Comparison of ENCODE assay signal across 1 cellular context in the genomic region with DNA sequence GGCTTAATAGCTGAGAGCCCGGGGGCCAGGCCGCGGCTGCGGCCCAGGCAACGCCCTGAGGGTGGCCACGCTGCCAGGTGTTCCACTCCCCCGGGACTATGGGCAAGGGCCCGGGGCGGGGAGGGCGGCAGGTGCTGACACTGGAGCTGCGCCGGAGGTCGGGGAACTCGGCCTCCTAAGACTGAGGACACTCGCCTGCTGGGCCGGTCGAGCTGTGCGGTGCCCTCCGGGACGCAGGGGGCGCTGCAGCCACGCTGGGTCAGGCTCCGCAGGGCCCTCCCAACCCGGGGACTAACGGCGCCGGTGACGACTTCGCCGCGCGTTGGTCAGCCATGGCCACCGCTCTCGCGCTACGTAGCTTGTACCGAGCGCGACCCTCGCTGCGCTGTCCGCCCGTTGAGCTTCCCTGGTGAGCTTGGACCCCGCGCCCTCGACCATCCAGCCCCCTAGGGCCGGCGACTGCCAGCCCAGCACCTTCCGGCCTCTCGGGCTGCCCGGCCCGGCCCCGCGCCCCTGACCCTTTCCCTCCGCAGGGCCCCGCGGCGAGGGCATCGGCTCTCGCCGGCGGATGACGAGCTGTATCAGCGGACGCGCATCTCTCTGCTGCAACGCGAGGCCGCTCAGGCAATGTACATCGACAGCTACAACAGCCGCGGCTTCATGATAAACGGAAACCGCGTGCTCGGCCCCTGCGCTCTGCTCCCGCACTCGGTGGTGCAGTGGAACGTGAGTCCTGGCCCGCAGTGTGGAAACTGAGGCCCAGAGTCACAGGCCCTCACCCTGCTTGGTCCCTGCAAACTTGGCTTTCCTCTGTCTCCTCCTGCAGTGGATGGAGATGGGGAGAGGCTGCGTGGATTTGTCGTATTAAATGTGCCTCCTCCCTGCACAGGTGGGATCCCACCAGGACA.
TF ChIP-seq lines count a peak whose summit lies in the region.

A gene with protein sequence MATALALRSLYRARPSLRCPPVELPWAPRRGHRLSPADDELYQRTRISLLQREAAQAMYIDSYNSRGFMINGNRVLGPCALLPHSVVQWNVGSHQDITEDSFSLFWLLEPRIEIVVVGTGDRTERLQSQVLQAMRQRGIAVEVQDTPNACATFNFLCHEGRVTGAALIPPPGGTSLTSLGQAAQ (plus strand): TSS at position 309 of the 908 bp plus-strand sequence. CDS start 24 bp downstream, at position 333.

TF ChIP-seq in HepG2, 621 proteins besides CTCF, POLR2A, EP300 and RAD21 (continued from another document and continues in another):
- peak; percentile 62 for TF ChIP-seq HDAC2 (CRISPR knock-in tag; IDR thresholded peaks at IDR 0.05)
- TF ChIP-seq ZNF253 (CRISPR knock-in tag; IDR thresholded peaks at IDR 0.05; ENCODE audit: borderline replicate concordance), result no peak
- no peak; the same call in 1 of the 2 replicates for TF ChIP-seq PAX8 (CRISPR knock-in tag; IDR thresholded peaks at IDR 0.05; ENCODE audit: borderline replicate concordance)
- TF ChIP-seq, protein P1, sequence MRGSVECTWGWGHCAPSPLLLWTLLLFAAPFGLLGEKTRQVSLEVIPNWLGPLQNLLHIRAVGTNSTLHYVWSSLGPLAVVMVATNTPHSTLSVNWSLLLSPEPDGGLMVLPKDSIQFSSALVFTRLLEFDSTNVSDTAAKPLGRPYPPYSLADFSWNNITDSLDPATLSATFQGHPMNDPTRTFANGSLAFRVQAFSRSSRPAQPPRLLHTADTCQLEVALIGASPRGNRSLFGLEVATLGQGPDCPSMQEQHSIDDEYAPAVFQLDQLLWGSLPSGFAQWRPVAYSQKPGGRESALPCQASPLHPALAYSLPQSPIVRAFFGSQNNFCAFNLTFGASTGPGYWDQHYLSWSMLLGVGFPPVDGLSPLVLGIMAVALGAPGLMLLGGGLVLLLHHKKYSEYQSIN (CRISPR knock-in tag; IDR thresholded peaks at IDR 0.05; ENCODE audit: borderline replicate concordance), result no peak
- TF ChIP-seq, protein P2, sequence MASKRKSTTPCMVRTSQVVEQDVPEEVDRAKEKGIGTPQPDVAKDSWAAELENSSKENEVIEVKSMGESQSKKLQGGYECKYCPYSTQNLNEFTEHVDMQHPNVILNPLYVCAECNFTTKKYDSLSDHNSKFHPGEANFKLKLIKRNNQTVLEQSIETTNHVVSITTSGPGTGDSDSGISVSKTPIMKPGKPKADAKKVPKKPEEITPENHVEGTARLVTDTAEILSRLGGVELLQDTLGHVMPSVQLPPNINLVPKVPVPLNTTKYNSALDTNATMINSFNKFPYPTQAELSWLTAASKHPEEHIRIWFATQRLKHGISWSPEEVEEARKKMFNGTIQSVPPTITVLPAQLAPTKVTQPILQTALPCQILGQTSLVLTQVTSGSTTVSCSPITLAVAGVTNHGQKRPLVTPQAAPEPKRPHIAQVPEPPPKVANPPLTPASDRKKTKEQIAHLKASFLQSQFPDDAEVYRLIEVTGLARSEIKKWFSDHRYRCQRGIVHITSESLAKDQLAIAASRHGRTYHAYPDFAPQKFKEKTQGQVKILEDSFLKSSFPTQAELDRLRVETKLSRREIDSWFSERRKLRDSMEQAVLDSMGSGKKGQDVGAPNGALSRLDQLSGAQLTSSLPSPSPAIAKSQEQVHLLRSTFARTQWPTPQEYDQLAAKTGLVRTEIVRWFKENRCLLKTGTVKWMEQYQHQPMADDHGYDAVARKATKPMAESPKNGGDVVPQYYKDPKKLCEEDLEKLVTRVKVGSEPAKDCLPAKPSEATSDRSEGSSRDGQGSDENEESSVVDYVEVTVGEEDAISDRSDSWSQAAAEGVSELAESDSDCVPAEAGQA (IDR thresholded peaks at IDR 0.05; ENCODE audit: low read depth), result peak; percentile 90
- TF ChIP-seq, protein P2 (CRISPR knock-in tag; IDR thresholded peaks at IDR 0.05; ENCODE audit: borderline replicate concordance), result peak; percentile 36
- TF ChIP-seq ZNF382 (CRISPR knock-in tag; IDR thresholded peaks at IDR 0.05; ENCODE audit: borderline replicate concordance), result no peak
- 0 out of 2 replicates have a peak, but pooled peaks have one; percentile 10 for TF ChIP-seq CCDC6 (CRISPR knock-in tag; IDR thresholded peaks at IDR 0.05)
- TF ChIP-seq TCF7 (IDR thresholded peaks at IDR 0.05; ENCODE audit: low read depth), result no peak
- TF ChIP-seq, protein P3, sequence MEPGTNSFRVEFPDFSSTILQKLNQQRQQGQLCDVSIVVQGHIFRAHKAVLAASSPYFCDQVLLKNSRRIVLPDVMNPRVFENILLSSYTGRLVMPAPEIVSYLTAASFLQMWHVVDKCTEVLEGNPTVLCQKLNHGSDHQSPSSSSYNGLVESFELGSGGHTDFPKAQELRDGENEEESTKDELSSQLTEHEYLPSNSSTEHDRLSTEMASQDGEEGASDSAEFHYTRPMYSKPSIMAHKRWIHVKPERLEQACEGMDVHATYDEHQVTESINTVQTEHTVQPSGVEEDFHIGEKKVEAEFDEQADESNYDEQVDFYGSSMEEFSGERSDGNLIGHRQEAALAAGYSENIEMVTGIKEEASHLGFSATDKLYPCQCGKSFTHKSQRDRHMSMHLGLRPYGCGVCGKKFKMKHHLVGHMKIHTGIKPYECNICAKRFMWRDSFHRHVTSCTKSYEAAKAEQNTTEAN (CRISPR knock-in tag; conservative IDR thresholded peaks at IDR 0.05), result peak; percentile 73
- no peak for TF ChIP-seq ZNF609 (CRISPR knock-in tag; IDR thresholded peaks at IDR 0.05; ENCODE audit: borderline replicate concordance)
- TF ChIP-seq TGIF2 (CRISPR knock-in tag; IDR thresholded peaks at IDR 0.05), result peak; percentile 82
- 0 out of 2 replicates have a peak, but pooled peaks have one; percentile 24 for TF ChIP-seq PLSCR1 (CRISPR knock-in tag; IDR thresholded peaks at IDR 0.05; ENCODE audit: borderline replicate concordance)
- TF ChIP-seq SNRNP70 (IDR thresholded peaks at IDR 0.05; ENCODE audit: low read depth, low read length), result 0 out of 2 replicates have a peak, but pooled peaks have one; percentile 45
- TF ChIP-seq TBX3 (IDR thresholded peaks at IDR 0.05; ENCODE audit: borderline replicate concordance), result no peak
- no peak for TF ChIP-seq ZNF570 (CRISPR knock-in tag; IDR thresholded peaks at IDR 0.05; ENCODE audit: borderline replicate concordance)
- TF ChIP-seq, protein P4, sequence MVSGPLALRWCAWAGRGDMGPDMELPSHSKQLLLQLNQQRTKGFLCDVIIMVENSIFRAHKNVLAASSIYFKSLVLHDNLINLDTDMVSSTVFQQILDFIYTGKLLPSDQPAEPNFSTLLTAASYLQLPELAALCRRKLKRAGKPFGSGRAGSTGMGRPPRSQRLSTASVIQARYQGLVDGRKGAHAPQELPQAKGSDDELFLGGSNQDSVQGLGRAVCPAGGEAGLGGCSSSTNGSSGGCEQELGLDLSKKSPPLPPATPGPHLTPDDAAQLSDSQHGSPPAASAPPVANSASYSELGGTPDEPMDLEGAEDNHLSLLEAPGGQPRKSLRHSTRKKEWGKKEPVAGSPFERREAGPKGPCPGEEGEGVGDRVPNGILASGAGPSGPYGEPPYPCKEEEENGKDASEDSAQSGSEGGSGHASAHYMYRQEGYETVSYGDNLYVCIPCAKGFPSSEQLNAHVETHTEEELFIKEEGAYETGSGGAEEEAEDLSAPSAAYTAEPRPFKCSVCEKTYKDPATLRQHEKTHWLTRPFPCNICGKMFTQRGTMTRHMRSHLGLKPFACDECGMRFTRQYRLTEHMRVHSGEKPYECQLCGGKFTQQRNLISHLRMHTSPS (CRISPR knock-in tag; IDR thresholded peaks at IDR 0.05; ENCODE audit: low read depth), result 0 out of 2 replicates have a peak, but pooled peaks have one; percentile 31
- peak; percentile 77; the same call in 1 of the 2 replicates for TF ChIP-seq UBTF (CRISPR knock-in tag; IDR thresholded peaks at IDR 0.05)
- TF ChIP-seq NCOA1 (CRISPR knock-in tag; IDR thresholded peaks at IDR 0.05), result no peak
- TF ChIP-seq NR2F6 (IDR thresholded peaks at IDR 0.05), result no peak
- TF ChIP-seq NR2F6 (CRISPR knock-in tag; IDR thresholded peaks at IDR 0.05), result 0 out of 2 replicates have a peak, but pooled peaks have one; percentile 43
- TF ChIP-seq, protein P5, sequence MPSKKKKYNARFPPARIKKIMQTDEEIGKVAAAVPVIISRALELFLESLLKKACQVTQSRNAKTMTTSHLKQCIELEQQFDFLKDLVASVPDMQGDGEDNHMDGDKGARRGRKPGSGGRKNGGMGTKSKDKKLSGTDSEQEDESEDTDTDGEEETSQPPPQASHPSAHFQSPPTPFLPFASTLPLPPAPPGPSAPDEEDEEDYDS (CRISPR knock-in tag; IDR thresholded peaks at IDR 0.05), result no peak
- peak; percentile 76 for TF ChIP-seq EED (CRISPR knock-in tag; IDR thresholded peaks at IDR 0.05)
- TF ChIP-seq HHEX (CRISPR knock-in tag; IDR thresholded peaks at IDR 0.05), result no peak
- TF ChIP-seq, protein P6, sequence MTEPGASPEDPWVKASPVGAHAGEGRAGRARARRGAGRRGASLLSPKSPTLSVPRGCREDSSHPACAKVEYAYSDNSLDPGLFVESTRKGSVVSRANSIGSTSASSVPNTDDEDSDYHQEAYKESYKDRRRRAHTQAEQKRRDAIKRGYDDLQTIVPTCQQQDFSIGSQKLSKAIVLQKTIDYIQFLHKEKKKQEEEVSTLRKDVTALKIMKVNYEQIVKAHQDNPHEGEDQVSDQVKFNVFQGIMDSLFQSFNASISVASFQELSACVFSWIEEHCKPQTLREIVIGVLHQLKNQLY (CRISPR knock-in tag; IDR thresholded peaks at IDR 0.05), result no peak
- TF ChIP-seq TBP (CRISPR knock-in tag; IDR thresholded peaks at IDR 0.05), result no peak
- no peak for TF ChIP-seq ZFAT (CRISPR knock-in tag; conservative IDR thresholded peaks at IDR 0.05)
- TF ChIP-seq ISX (CRISPR knock-in tag; conservative IDR thresholded peaks at IDR 0.05), result peak; percentile 91; the same call in 1 of the 2 replicates
